In genomic region chr17:1684307-1685189, GRCh38 we compare ENCODE assay signal across 8 cellular contexts. TPM values are rescaled to one million over a fixed set of nuclear protein-coding genes. Genes with fewer than 3 reads are reported as not detected.
DNase-seq lines count a peak whose midpoint lies in the region; ATAC-seq and TF ChIP-seq lines count a peak whose summit lies in the region.

TSS of gene PRPF8 (minus strand) at chr17:1684867. CDS start at chr17:1684571, 296 bp downstream.

- H3K4me1 Mint-ChIP-seq in CD14-positive monocyte: peaks cover 17% of the 10 kb centered on the region

- DNase-seq in CD14-positive monocyte (ENCODE audit: low spot score): peak; percentile 97
- DNase-seq in NCI-H82 (lab: John Stamatoyannopoulos, UW): peak; percentile 100
- peak; percentile 99 for DNase-seq in activated CD4-positive, alpha-beta T cell treated with anti-CD3 and anti-CD28 coated beads, Interleukin-2, amount 50 U/mL, for 48 hours
- DNase-seq in dorsolateral prefrontal cortex: peak; percentile 94 to 99 (median 98)
- DNase-seq in stimulated activated CD4-positive, alpha-beta T cell treated with anti-CD3 and anti-CD28 coated beads, Interleukin-4, amount 100 ng/mL, for 24 hours: peak; percentile 99

- intact Hi-C loops in CD14-positive monocyte (cut with micrococcal nuclease): loop anchor here (2.0 to 5.0 kb wide), 2 partner anchors 32 to 33 kb away; no protein-coding TSS in a partner anchor
- intact Hi-C loops in dorsolateral prefrontal cortex (cut with DNase I): loop anchor here in 1 of 2 donors (5.0 kb wide), 1 partner anchor 33 kb away; no protein-coding TSS in a partner anchor

- peak within 1 kb of the TSS; percentile 89 to 96 (median 94) for H3K27ac Mint-ChIP-seq in CD14-positive monocyte

- TF ChIP-seq RAD21 in liver (IDR thresholded peaks at IDR 0.05): peak in 1 of 2 donors; percentile 61

- H3K36me3 ChIP-seq in liver (ENCODE audit: control insufficient read depth in 4 of 4, insufficient read depth in 3 of 4, low read depth in 1 of 4, low read length in 3 of 4): peaks cover 4 to 33% (median 31%) of the 10 kb centered on the region in 4 donors

- peak; percentile 98 for ATAC-seq in GM19397 (IDR thresholded peaks at IDR 0.05; ENCODE audit: unreplicated experiment)
- peak; percentile 95 for ATAC-seq in HG03571 (IDR thresholded peaks at IDR 0.05; ENCODE audit: unreplicated experiment)

- H3K9me3 ChIP-seq in liver (ENCODE audit: control insufficient read depth in 4 of 4, low read length in 3 of 4): no peaks in the 10 kb centered on the region

- H3K27ac ChIP-seq in dorsolateral prefrontal cortex (peak within 1 kb of the TSS; percentile 3 to 98 (median 90)), liver (ENCODE audit: low read depth in 1 of 2, low read length in 2 of 2) (peak within 1 kb of the TSS; percentile 92 to 94)

- H3K4me3 ChIP-seq in dorsolateral prefrontal cortex (peak within 1 kb of the TSS; percentile 66 to 99 (median 92)), liver (ENCODE audit: low read depth in 1 of 3, low read length in 3 of 3) (peak within 1 kb of the TSS; percentile 76 to 96 (median 86))

- peaks cover 4 to 16% (median 10%) of the 10 kb centered on the region in 4 donors for H3K4me1 ChIP-seq in liver (ENCODE audit: control insufficient read depth in 4 of 4, insufficient read depth in 4 of 4, low read length in 3 of 4)

- H3K27me3 Mint-ChIP-seq in CD14-positive monocyte (ENCODE audit: low read depth in 3 of 3): peaks cover 0 to 1% (median 1%) of the 10 kb centered on the region in 3 donors

- peak within 1 kb of the TSS; percentile 88 to 92 for H3K9ac ChIP-seq in liver (ENCODE audit: low read depth in 1 of 2, low read length in 2 of 2)

- H3K36me3 Mint-ChIP-seq in CD14-positive monocyte: peaks cover 34 to 40% of the 10 kb centered on the region in 2 donors

- TF ChIP-seq CTCF in CD14-positive monocyte (IDR thresholded peaks at IDR 0.05) (no peak), dorsolateral prefrontal cortex (IDR thresholded peaks at IDR 0.05 in 54 of 56, conservative IDR thresholded peaks at IDR 0.05 in 2 of 56; ENCODE audit: low read depth in 1 of 56, partially characterized antibody in 56 of 56) (peak in 33 of 56 donors; percentile 5 to 56 (median 31)), liver (IDR thresholded peaks at IDR 0.05; ENCODE audit: low read depth, low read length, missing input control) (no peak)

- WGBS in liver: under 1% methylated on average over 74 of the region's 74 CpGs

- H3K4me3 Mint-ChIP-seq in CD14-positive monocyte: peak within 1 kb of the TSS; percentile 95 to 96

- H3K9me3 Mint-ChIP-seq in CD14-positive monocyte: peaks cover 0 to 2% (median 0%) of the 10 kb centered on the region in 7 donors

- H3K27me3 ChIP-seq in dorsolateral prefrontal cortex: no peaks in the 10 kb centered on the region
- H3K27me3 ChIP-seq in liver (ENCODE audit: control insufficient read depth in 4 of 4, insufficient read depth in 4 of 4, low read length in 3 of 4): no peaks in the 10 kb centered on the region

TF ChIP-seq in liver, 16 proteins besides CTCF, POLR2A, EP300 and RAD21:
- TF ChIP-seq HNF4G (IDR thresholded peaks at IDR 0.05) (peak; percentile 50), NR2F2 (IDR thresholded peaks at IDR 0.05) (peak; percentile 41), GABPA (IDR thresholded peaks at IDR 0.05 in 1 of 2, conservative IDR thresholded peaks at IDR 0.05 in 1 of 2) (peak; percentile 62 to 92), MAX (IDR thresholded peaks at IDR 0.05) (peak; percentile 37), ATF3 (IDR thresholded peaks at IDR 0.05) (peak; percentile 23), ZBTB33 (IDR thresholded peaks at IDR 0.05) (no peak), SP1 (IDR thresholded peaks at IDR 0.05) (peak; percentile 94), HNF4A (conservative IDR thresholded peaks at IDR 0.05) (peak; percentile 45 to 72), TAF1 (conservative IDR thresholded peaks at IDR 0.05) (peak; percentile 86), JUND (IDR thresholded peaks at IDR 0.05) (no peak), YY1 (IDR thresholded peaks at IDR 0.05) (peak; percentile 98), FOXA2 (IDR thresholded peaks at IDR 0.05) (no peak), RXRA (IDR thresholded peaks at IDR 0.05) (peak; percentile 45 to 65), FOXA1 (IDR thresholded peaks at IDR 0.05) (no peak), REST (IDR thresholded peaks at IDR 0.05) (peak; percentile 82), EGR1 (IDR thresholded peaks at IDR 0.05; ENCODE audit: low read depth in 2 of 2) (peak; percentile 40 to 46)

RNA-seq across cellular contexts. Expression of gene PRPF8, which starts in this region (rescaled TPM):
- polyA plus RNA-seq in CD14-positive monocyte (10 to 100 TPM; 53.3 to 78.0 TPM), liver (10 to 100 TPM; 50.2 to 61.1 TPM)
- total RNA-seq in dorsolateral prefrontal cortex (100 to 1,000 TPM; 220 to 305 (median 265) TPM), liver (100 to 1,000 TPM; 103 to 110 TPM)

Comparison
In these comparisons a context has a peak if more than half of its experiments do, and no peak if none do; other contexts are left out.
1. Peak in every context shown above with its lines: DNase-seq, ATAC-seq, H3K4me3 ChIP-seq and H3K27ac ChIP-seq.
2. CTCF ChIP-seq: peak in dorsolateral prefrontal cortex (33 of 56); none in CD14-positive monocyte (single experiment) and liver (single experiment).